In the genomic region with DNA sequence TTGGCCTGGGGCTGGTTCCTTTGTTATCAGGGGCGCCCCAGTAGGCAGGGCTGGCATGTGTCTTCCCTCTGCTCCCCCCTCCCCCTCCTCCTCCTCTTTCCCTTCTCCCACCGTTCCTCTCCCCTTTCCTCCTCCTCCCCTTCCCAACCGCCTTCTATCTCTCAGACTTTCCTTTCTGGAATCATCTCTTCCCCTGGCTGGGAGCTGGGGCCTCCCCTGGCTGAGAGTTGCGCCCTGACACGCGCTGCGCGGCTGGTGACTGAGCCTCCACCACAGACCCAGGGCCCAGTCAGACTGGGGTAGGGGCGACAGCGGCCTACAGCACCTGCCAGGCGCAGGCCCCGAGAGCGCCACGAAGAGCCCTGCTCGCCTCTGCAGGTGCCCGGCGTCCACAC, we compare ENCODE assay signal across 10 cellular contexts. TPM values are rescaled to one million over a fixed set of nuclear protein-coding genes. Genes with fewer than 3 reads are reported as not detected.
DNase-seq lines count a peak whose midpoint lies in the region; ATAC-seq and TF ChIP-seq lines count a peak whose summit lies in the region.
"Had no signal": no experiment of that assay in that cellular context is flagged by ENCODE, and none has a peak within 500 bp of the region (broad histone marks: within the 10 kb centered on the region; RNA-seq: fewer than 3 reads in every experiment).

No MANE protein-coding gene starts in this region.

- CTCF ChIA-PET in CD4-positive, alpha-beta T cell (lab: Charles Lee), result no interaction called here
- CTCF ChIA-PET in OCI-LY7 (lab: Charles Lee; ENCODE audit: unreplicated experiment), result no interaction called here

- no peak for ATAC-seq in CD4-positive, alpha-beta T cell (ENCODE audit: poor library complexity)
- peak in 1 of 2 donors; percentile 16 for ATAC-seq in left cardiac atrium

- in situ Hi-C loops in ACHN (cut with HindIII; ENCODE audit: low pct_ligation_motif_present, low pct_unique_long_range_greater_than_20kb, low sequenced_read_pairs), result no loop called here

- intact Hi-C loops in CD4-positive, alpha-beta T cell (cut with DNase I, micrococcal nuclease), result no loop called here
- intact Hi-C loops in OCI-LY7 (cut with micrococcal nuclease; ENCODE audit: unreplicated experiment), result no loop called here
- intact Hi-C loops in left cardiac atrium (cut with DNase I), result no loop called here
- intact Hi-C loops in prostate gland (cut with DNase I), result no loop called here
- intact Hi-C loops in lower leg skin (cut with DNase I; ENCODE audit: low total_unique reads), result no loop called here

- H3K27me3 ChIP-seq in CD4-positive, alpha-beta T cell (ENCODE audit: control insufficient read depth, insufficient read depth, low read length), result peaks cover 68% of the 10 kb centered on the region
- peaks cover 3% of the 10 kb centered on the region for H3K27me3 ChIP-seq in prostate gland (replicated peaks; ENCODE audit: insufficient read depth)

- H3K4me1 ChIP-seq in OCI-LY7 (ENCODE audit: insufficient read depth, low read length, poor library complexity, severe bottlenecking) (peaks cover 42% of the 10 kb centered on the region), prostate gland (replicated peaks) (no peaks in the 10 kb centered on the region)

- no TSS peak for BruUV-seq in OCI-LY7 (replicated peaks; lab: Mats Ljungman, UMichigan)

- H3K4me3 Mint-ChIP-seq in CD4-positive, alpha-beta T cell, result peak overlapping the region; percentile 81

- no peaks in the 10 kb centered on the region for H4K20me1 ChIP-seq in OCI-LY7 (ENCODE audit: insufficient read depth, low read length)

- H3K27ac ChIP-seq in CD4-positive, alpha-beta T cell (ENCODE audit: low read depth, low read length), result no peak overlapping the region
- no peak overlapping the region for H3K27ac ChIP-seq in OCI-LY7 (ENCODE audit: low read depth, low read length, poor library complexity, severe bottlenecking)
- H3K27ac ChIP-seq in prostate gland, result no peak overlapping the region

- H3K4me1 Mint-ChIP-seq in CD4-positive, alpha-beta T cell (ENCODE audit: low read depth), result peaks cover 31% of the 10 kb centered on the region

- TF ChIP-seq POLR2A in prostate gland (IDR thresholded peaks at IDR 0.05) (no peak), lower leg skin (IDR thresholded peaks at IDR 0.05) (no peak)

- no peaks in the 10 kb centered on the region for H3K9me3 ChIP-seq in CD4-positive, alpha-beta T cell (ENCODE audit: control insufficient read depth, low read length)
- H3K9me3 ChIP-seq in OCI-LY7 (ENCODE audit: low read length) (no peaks in the 10 kb centered on the region), prostate gland (no peaks in the 10 kb centered on the region)

- H3K4me2 ChIP-seq in OCI-LY7 (ENCODE audit: low read length), result peak overlapping the region; percentile 37

- H3K4me3 ChIP-seq in OCI-LY7 (ENCODE audit: low read depth, low read length, poor library complexity, severe bottlenecking) (peak overlapping the region; percentile 54), prostate gland (peak overlapping the region; percentile 21 to 25), lower leg skin (ENCODE audit: low read depth, poor library complexity, severe bottlenecking) (no peak overlapping the region)

- no peaks in the 10 kb centered on the region for H3K9me2 ChIP-seq in OCI-LY7 (ENCODE audit: insufficient read depth, low read length)

- H3K36me3 ChIP-seq in OCI-LY7 (ENCODE audit: insufficient read depth, low read length) (no peaks in the 10 kb centered on the region), prostate gland (no peaks in the 10 kb centered on the region)

- no peaks in the 10 kb centered on the region for H3K36me3 Mint-ChIP-seq in CD4-positive, alpha-beta T cell (ENCODE audit: low read depth)

- no peaks in the 10 kb centered on the region for H3K9me3 Mint-ChIP-seq in CD4-positive, alpha-beta T cell

- no peaks in the 10 kb centered on the region for H3K79me2 ChIP-seq in OCI-LY7 (ENCODE audit: insufficient read depth, low read depth, low read length)

- POLR2A ChIA-PET in CD4-positive, alpha-beta T cell (lab: Charles Lee), result no interaction called here
- POLR2A ChIA-PET in OCI-LY7 (lab: Charles Lee), result interaction anchor here (0.5 kb wide), 1 partner anchor 92 kb away, joined by 5 read pairs; no protein-coding TSS in a partner anchor

- WGBS in prostate gland, result 44% methylated on average over 17 of the region's 17 CpGs
- WGBS in lower leg skin, 2 donors, result 19 to 27% methylated on average over 17 of the region's 17 CpGs

- H3K27ac Mint-ChIP-seq in CD4-positive, alpha-beta T cell, result peak overlapping the region; percentile 35

- peak overlapping the region; percentile 69; the same call in 1 of the 2 replicates for H2AFZ ChIP-seq in OCI-LY7 (ENCODE audit: low read length)

- peaks cover 66% of the 10 kb centered on the region for H3K27me3 Mint-ChIP-seq in CD4-positive, alpha-beta T cell

- TF ChIP-seq CTCF in CD4-positive, alpha-beta T cell (IDR thresholded peaks at IDR 0.05), result no peak
- TF ChIP-seq CTCF in OCI-LY7 (conservative IDR thresholded peaks at IDR 0.05; ENCODE audit: low read length), result no peak
- TF ChIP-seq CTCF in prostate gland (IDR thresholded peaks at IDR 0.05), result no peak
- TF ChIP-seq CTCF in lower leg skin (IDR thresholded peaks at IDR 0.05), result no peak

- DNase-seq in CD4-positive, alpha-beta T cell, result no peak
- DNase-seq in OCI-LY7 (ENCODE audit: low spot score), result peak; percentile 27
- DNase-seq in left cardiac atrium, result peak; percentile 37
- no peak for DNase-seq in prostate gland (ENCODE audit: low spot score)
- no peak for DNase-seq in lower leg skin (ENCODE audit: low spot score in 2 of 2)
- no peak for DNase-seq in COR-L47 (lab: John Stamatoyannopoulos, UW)
- no peak for DNase-seq in ACHN
- no peak for DNase-seq in NCI-H1092 (lab: John Stamatoyannopoulos, UW)
- DNase-seq: KG1, SHP77 had no signal

RNA-seq across cellular contexts. Expression of gene PNMA8B, which starts 2.8 kb away (rescaled TPM):
- under 1 TPM; 0.14 to 0.19 TPM for total RNA-seq in CD4-positive, alpha-beta T cell
- 1.9 and 2.0 TPM in 2 replicates for total RNA-seq in OCI-LY7 (2014; rRNA removed; shearing (Covaris generic))
- total RNA-seq in OCI-LY7 (2022) (0.33 and 0.40 TPM in 2 replicates), left cardiac atrium (1 to 10 TPM; 1.5 to 2.5 TPM), prostate gland (1 to 10 TPM in 1 of 2 donors, under 1 TPM in 1; 0.96 to 3.1 TPM), lower leg skin (1 to 10 TPM; 2.0 to 5.8 (median 2.8) TPM)

RNA-seq across cellular contexts. Expression of gene PNMA8A, which starts 21.5 kb away (rescaled TPM):
- total RNA-seq in CD4-positive, alpha-beta T cell, result not detected
- not detected in 2 replicates for total RNA-seq in OCI-LY7 (2014; rRNA removed; shearing (Covaris generic))
- total RNA-seq in OCI-LY7 (2022) (not detected in 2 replicates), left cardiac atrium (10 to 100 TPM; 13.9 to 16.5 TPM), prostate gland (10 to 100 TPM; 17.0 to 26.5 TPM), lower leg skin (1 to 10 TPM in 3 of 4 donors, under 1 TPM in 1; 0.30 to 4.0 (median 2.7) TPM)

Comparison
In these comparisons a context has a peak if more than half of its experiments do, and no peak if none do; other contexts are left out.
1. DNase-seq: peak in OCI-LY7 (single experiment) and left cardiac atrium (single experiment); none in CD4-positive, alpha-beta T cell (0 of 10), prostate gland (single experiment), lower leg skin (0 of 2), COR-L47 (single experiment), ACHN (single experiment) and NCI-H1092 (single experiment).